In genomic region chr5:95843733-95844223, GRCh38 we compare ENCODE assay signal across 8 cellular contexts. TPM values are rescaled to one million over a fixed set of nuclear protein-coding genes. Genes with fewer than 3 reads are reported as not detected.
DNase-seq lines count a peak whose midpoint lies in the region; TF ChIP-seq lines count a peak whose summit lies in the region.

No MANE protein-coding gene starts in this region.

- no peaks in the 10 kb centered on the region for H3K79me2 ChIP-seq in osteoblast (ENCODE audit: insufficient read depth, low read length)

- DNase-seq in colonic mucosa (peak; percentile 25), osteoblast (ENCODE audit: insufficient read length, low spot score, missing footprints) (no peak), NCI-H510A (lab: John Stamatoyannopoulos, UW) (no peak), DMS114 treated with DMSO at 0.1 percent for 48 hours (lab: John Stamatoyannopoulos, UW; ENCODE audit: unreplicated experiment) (no peak), AG08396 (ENCODE audit: low spot score) (no peak), AG08395 (ENCODE audit: low spot score) (no peak)

- H3K9ac ChIP-seq in BLaER1 treated with 17β-estradiol and CSF1 and Interleukin-3, amounts not matched to agents 10 nM and 100 nM = peak overlapping the region in 10 of 11 experiments; percentile 11 to 75 (median 58); a peak in 14 of 22 replicates
- H3K9ac ChIP-seq in colonic mucosa (ENCODE audit: low read depth in 2 of 2, low read length in 2 of 2) = no peak overlapping the region

- H3K4me2 ChIP-seq in BLaER1 treated with 17β-estradiol and CSF1 and Interleukin-3, amounts not matched to agents 10 nM and 100 nM = peak overlapping the region in 10 of 11 experiments; percentile 61 to 97 (median 72); a peak in 19 of 22 replicates
- H3K4me2 ChIP-seq in osteoblast (ENCODE audit: insufficient read depth, low read length) = peak overlapping the region; percentile 8

- POLR2A ChIA-PET in HEK293 (lab: Yijun Ruan, JAX) = interaction anchor here (0.7 to 1.1 kb wide), 2 partner anchors 21 to 63 kb away, joined by 3 to 5 read pairs; no protein-coding TSS in a partner anchor

- peaks cover 21 to 82% (median 67%) of the 10 kb centered on the region in 10 experiments for H3K4me1 ChIP-seq in BLaER1 treated with 17β-estradiol and CSF1 and Interleukin-3, amounts not matched to agents 10 nM and 100 nM
- no peaks in the 10 kb centered on the region for H3K4me1 ChIP-seq in HEK293 (ENCODE audit: control insufficient read depth, insufficient read depth, low read length)
- H3K4me1 ChIP-seq in colonic mucosa = peaks cover 13% of the 10 kb centered on the region
- H3K4me1 ChIP-seq in osteoblast (ENCODE audit: insufficient read depth, low read length) = peaks cover 32% of the 10 kb centered on the region

- no peak overlapping the region for H3K4me3 ChIP-seq in BLaER1 treated with 17β-estradiol and CSF1 and Interleukin-3, amounts not matched to agents 10 nM and 100 nM
- H3K4me3 ChIP-seq in HEK293 (ENCODE audit: low read depth, low read length) (no peak overlapping the region), colonic mucosa (no peak overlapping the region), osteoblast (ENCODE audit: insufficient read depth, low read length) (no peak overlapping the region)

- no peaks in the 10 kb centered on the region for H3K36me3 ChIP-seq in BLaER1 treated with 17β-estradiol and CSF1 and Interleukin-3, amounts not matched to agents 10 nM and 100 nM
- no peaks in the 10 kb centered on the region for H3K36me3 ChIP-seq in HEK293 (ENCODE audit: control insufficient read depth in 2 of 2, insufficient read depth in 1 of 2, low read length in 2 of 2)
- H3K36me3 ChIP-seq in colonic mucosa = no peaks in the 10 kb centered on the region
- H3K36me3 ChIP-seq in osteoblast (ENCODE audit: insufficient read depth, low read length) = no peaks in the 10 kb centered on the region

- no peaks in the 10 kb centered on the region for H4K20me1 ChIP-seq in BLaER1 treated with 17β-estradiol and CSF1 and Interleukin-3, amounts not matched to agents 10 nM and 100 nM
- no peaks in the 10 kb centered on the region for H4K20me1 ChIP-seq in osteoblast (ENCODE audit: insufficient read depth, low read length)

- no peak for TF ChIP-seq CTCF in HEK293 (tag by site-specific recombination; IDR thresholded peaks at IDR 0.05)
- no peak for TF ChIP-seq CTCF in colonic mucosa (IDR thresholded peaks at IDR 0.05)
- TF ChIP-seq CTCF in osteoblast (IDR thresholded peaks at IDR 0.05; ENCODE audit: extremely low read depth, low read depth, low read length) = no peak

- no peak overlapping the region for H2AFZ ChIP-seq in osteoblast (ENCODE audit: low read length)

- intact Hi-C loops in colonic mucosa (cut with DNase I) = no loop called here

- H3K9me3 ChIP-seq in BLaER1 treated with 17β-estradiol and CSF1 and Interleukin-3, amounts not matched to agents 10 nM and 100 nM (replicated peaks in 1 of 11) = no peaks in the 10 kb centered on the region
- H3K9me3 ChIP-seq in HEK293 (ENCODE audit: control insufficient read depth, insufficient read depth, low read depth, low read length) = no peaks in the 10 kb centered on the region
- no peaks in the 10 kb centered on the region for H3K9me3 ChIP-seq in colonic mucosa
- no peaks in the 10 kb centered on the region for H3K9me3 ChIP-seq in osteoblast (ENCODE audit: low read depth, low read length)

- CTCF ChIA-PET in HEK293 (lab: Yijun Ruan, JAX) = interaction anchor here (0.8 to 2.3 kb wide), 8 partner anchors 9 to 454 kb away, joined by 3 to 29 read pairs (median 7); no protein-coding TSS in a partner anchor

- peak overlapping the region; percentile 67 to 98 (median 86); a peak in 21 of 22 replicates for H3K27ac ChIP-seq in BLaER1 treated with 17β-estradiol and CSF1 and Interleukin-3, amounts not matched to agents 10 nM and 100 nM
- no peak overlapping the region for H3K27ac ChIP-seq in HEK293 (ENCODE audit: extremely low read depth, low read depth, low read length)
- H3K27ac ChIP-seq in colonic mucosa = no peak overlapping the region
- H3K27ac ChIP-seq in osteoblast (ENCODE audit: low read depth, low read length) = peak overlapping the region; percentile 89

- no peaks in the 10 kb centered on the region for H3K27me3 ChIP-seq in BLaER1 treated with 17β-estradiol and CSF1 and Interleukin-3, amounts not matched to agents 10 nM and 100 nM
- H3K27me3 ChIP-seq in colonic mucosa = no peaks in the 10 kb centered on the region
- H3K27me3 ChIP-seq in osteoblast (ENCODE audit: insufficient read depth, low read length) = no peaks in the 10 kb centered on the region

TF ChIP-seq in HEK293, 187 proteins besides CTCF, POLR2A, EP300 and RAD21 (continues in another document):
- TF ChIP-seq ZNF776 (tag by site-specific recombination; IDR thresholded peaks at IDR 0.05; ENCODE audit: borderline replicate concordance) (no peak), ZNF362 (tag by site-specific recombination; IDR thresholded peaks at IDR 0.05) (peak; percentile 96), ZNF335 (tag by site-specific recombination; conservative IDR thresholded peaks at IDR 0.05) (0 out of 2 replicates have a peak, but pooled peaks have one; percentile 34), ZNF658 (tag by site-specific recombination; IDR thresholded peaks at IDR 0.05) (no peak), ZNF623 (tag by site-specific recombination; IDR thresholded peaks at IDR 0.05) (no peak), ZNF398 (tag by site-specific recombination; IDR thresholded peaks at IDR 0.05) (no peak), INSM2 (tag by site-specific recombination; IDR thresholded peaks at IDR 0.05) (no peak), ZNF10 (tag by site-specific recombination; IDR thresholded peaks at IDR 0.05) (peak; percentile 61; the same call in 1 of the 2 replicates)

RNA-seq across cellular contexts. Expression of gene GLRX, which starts 21.3 kb away (rescaled TPM):
- total RNA-seq in colonic mucosa (10 to 100 TPM; 52.8 to 89.6 TPM), osteoblast (59.0 and 77.2 TPM in 2 replicates)

Comparison
In these comparisons a context has a peak if more than half of its experiments do, and no peak if none do; other contexts are left out.
1. H3K27ac ChIP-seq: peak in BLaER1 treated with 17β-estradiol and CSF1 and Interleukin-3, amounts not matched to agents 10 nM and 100 nM (11 of 11) and osteoblast (single experiment); none in HEK293 (single experiment) and colonic mucosa (single experiment).
2. H3K9ac ChIP-seq: peak in BLaER1 treated with 17β-estradiol and CSF1 and Interleukin-3, amounts not matched to agents 10 nM and 100 nM (10 of 11); none in colonic mucosa (0 of 2).